30 cellular contexts compared by ENCODE assay signal in genomic region chr18:35438480-35439234, GRCh38. TPM values are rescaled to one million over a fixed set of nuclear protein-coding genes. Genes with fewer than 3 reads are reported as not detected.
DNase-seq lines count a peak whose midpoint lies in the region; ATAC-seq and TF ChIP-seq lines count a peak whose summit lies in the region.
"Had no signal": no experiment of that assay in that cellular context is flagged by ENCODE, and none has a peak within 500 bp of the region (broad histone marks: within the 10 kb centered on the region; RNA-seq: fewer than 3 reads in every experiment).

No MANE protein-coding gene starts in this region.

- H3K4me1 Mint-ChIP-seq in GM23338 (peaks cover 10% of the 10 kb centered on the region), osteocyte (ENCODE audit: unreplicated experiment) (peaks cover 59% of the 10 kb centered on the region)

- H3K4me3 Mint-ChIP-seq in GM23338, result no peak overlapping the region
- H3K4me3 Mint-ChIP-seq in osteocyte (ENCODE audit: unreplicated experiment), result no peak overlapping the region
- H3K4me3 Mint-ChIP-seq: activated CD8-positive, alpha-beta T cell treated with anti-CD3 and anti-CD28 coated beads for 36 hours; CD4-positive, CD25-positive, alpha-beta regulatory T cell; mesothelial cell of epicardium; naive thymus-derived CD4-positive, alpha-beta T cell; T-helper 1 cell treated with Interleukin-12 subunit alpha and Interleukin-12 subunit beta and Interleukin-4 antibody, amounts not matched to agents 30 μg/mL and 1 μg/mL, for 36 hours had no signal

- DNase-seq in GM23338 (ENCODE audit: low spot score), result no peak
- DNase-seq in SK-N-DZ (ENCODE audit: low spot score), result peak; percentile 17
- no peak for DNase-seq in esophagus squamous epithelium (lab: John Stamatoyannopoulos, UW)
- no peak for DNase-seq in osteocyte (ENCODE audit: extremely low spot score, unreplicated experiment)
- no peak for DNase-seq in left colon
- DNase-seq in DMS53 (lab: John Stamatoyannopoulos, UW), result no peak
- no peak for DNase-seq in islet precursor cell
- DNase-seq in gastrocnemius medialis, result no peak
- DNase-seq: activated CD4-positive, alpha-beta T cell treated with anti-CD3 and anti-CD28 coated beads for 1 hour; activated CD8-positive, alpha-beta T cell treated with anti-CD3 and anti-CD28 coated beads for 36 hours; aorta; caudate nucleus; CD4-positive, CD25-positive, alpha-beta regulatory T cell; HCEC 1CT; heart right ventricle; KBM-7; MG63; naive thymus-derived CD4-positive, alpha-beta T cell; NCI-H1105 treated with DMSO at 0.1 percent for 48 hours; NCI-H446 treated with DMSO at 0.1 percent for 48 hours; nucleus accumbens; SK-N-SH; stomach; thyroid gland had no signal

- no peaks in the 10 kb centered on the region for H3K79me2 ChIP-seq in GM23338 (replicated peaks; ENCODE audit: insufficient read depth)

- H3K27me3 ChIP-seq in GM23338 (ENCODE audit: insufficient read depth) (no peaks in the 10 kb centered on the region), esophagus squamous epithelium (no peaks in the 10 kb centered on the region), gastrocnemius medialis (no peaks in the 10 kb centered on the region)
- H3K27me3 ChIP-seq: heart right ventricle, MG63, stomach, thyroid gland, vagina had no signal

- ATAC-seq in GM23338 (peak; percentile 77), left colon (no peak), gastrocnemius medialis (no peak)
- ATAC-seq: activated CD8-positive, alpha-beta T cell treated with anti-CD3 and anti-CD28 coated beads for 36 hours; activated naive CD4-positive, alpha-beta T cell treated with anti-CD3 and anti-CD28 coated beads, Interleukin-2, amount 50 U/mL, for 72 hours; heart right ventricle; left lobe of liver; naive thymus-derived CD4-positive, alpha-beta T cell had no signal

- no peaks in the 10 kb centered on the region for H3K9me3 ChIP-seq in esophagus squamous epithelium
- no peaks in the 10 kb centered on the region for H3K9me3 ChIP-seq in gastrocnemius medialis
- H3K9me3 ChIP-seq: thyroid gland, vagina had no signal

- H3K36me3 Mint-ChIP-seq in GM23338 (ENCODE audit: low read depth) (no peaks in the 10 kb centered on the region), osteocyte (ENCODE audit: unreplicated experiment) (peaks cover 8% of the 10 kb centered on the region)
- H3K36me3 Mint-ChIP-seq: CD4-positive, CD25-positive, alpha-beta regulatory T cell had no signal

- TF ChIP-seq CTCF in GM23338 (conservative IDR thresholded peaks at IDR 0.05; ENCODE audit: low read depth in 2 of 2) (no peak), esophagus squamous epithelium (IDR thresholded peaks at IDR 0.05) (no peak), osteocyte (IDR thresholded peaks at IDR 0.05) (no peak), gastrocnemius medialis (IDR thresholded peaks at IDR 0.05 in 4 of 5, conservative IDR thresholded peaks at IDR 0.05 in 1 of 5) (no peak)

- H3K27ac ChIP-seq in GM23338 (ENCODE audit: low read depth) (no peak overlapping the region), esophagus squamous epithelium (peak overlapping the region; percentile 10 to 67 (median 60)), gastrocnemius medialis (no peak overlapping the region)
- H3K27ac ChIP-seq: heart right ventricle, stomach, thyroid gland, vagina had no signal

- H2AFZ ChIP-seq in GM23338, result 0 out of 2 replicates have a peak overlapping the region, but pooled peaks have one; percentile 43

- H3K27me3 Mint-ChIP-seq in GM23338 (ENCODE audit: insufficient read depth, low read depth, poor library complexity), result peaks cover 3% of the 10 kb centered on the region
- H3K27me3 Mint-ChIP-seq in osteocyte (ENCODE audit: unreplicated experiment), result no peaks in the 10 kb centered on the region
- H3K27me3 Mint-ChIP-seq: activated CD8-positive, alpha-beta T cell treated with anti-CD3 and anti-CD28 coated beads for 36 hours had no signal

- in situ Hi-C loops in gastrocnemius medialis (cut with MboI; ENCODE audit: low sequenced_read_pairs in 4 of 4), result no loop called here

- intact Hi-C loops in esophagus squamous epithelium (cut with DNase I) (no loop called here), left colon (cut with DNase I, micrococcal nuclease) (no loop called here), gastrocnemius medialis (cut with DNase I; ENCODE audit: low total_unique reads) (no loop called here)

- TF ChIP-seq POLR2A in esophagus squamous epithelium (IDR thresholded peaks at IDR 0.05) (no peak), gastrocnemius medialis (IDR thresholded peaks at IDR 0.05) (no peak)

- H3K9me3 Mint-ChIP-seq in GM23338, result no peaks in the 10 kb centered on the region
- peaks cover 18% of the 10 kb centered on the region for H3K9me3 Mint-ChIP-seq in osteocyte (ENCODE audit: unreplicated experiment)

- H3F3A ChIP-seq in GM23338 (replicated peaks; ENCODE audit: low read depth), result no peaks in the 10 kb centered on the region

- H3K36me3 ChIP-seq in GM23338 (ENCODE audit: insufficient read depth) (no peaks in the 10 kb centered on the region), esophagus squamous epithelium (no peaks in the 10 kb centered on the region), gastrocnemius medialis (no peaks in the 10 kb centered on the region)
- H3K36me3 ChIP-seq: heart right ventricle, MG63, stomach, thyroid gland, vagina had no signal

- WGBS in esophagus squamous epithelium, 2 donors, result 80 to 83% methylated on average over 1 of the region's 1 CpG

- H4K20me1 ChIP-seq in GM23338 (replicated peaks; ENCODE audit: insufficient read depth), result no peaks in the 10 kb centered on the region

- peak overlapping the region; percentile 4 for H3K27ac Mint-ChIP-seq in GM23338
- H3K27ac Mint-ChIP-seq in osteocyte (ENCODE audit: unreplicated experiment), result peak overlapping the region; percentile 90
- H3K27ac Mint-ChIP-seq: activated CD8-positive, alpha-beta T cell treated with anti-CD3 and anti-CD28 coated beads for 36 hours; activated naive CD4-positive, alpha-beta T cell treated with anti-CD3 and anti-CD28 coated beads, Interleukin-2, amount 50 U/mL, for 72 hours; CD4-positive, CD25-positive, alpha-beta regulatory T cell; mesothelial cell of epicardium; naive thymus-derived CD4-positive, alpha-beta T cell; T-helper 1 cell treated with Interleukin-12 subunit alpha and Interleukin-12 subunit beta and Interleukin-4 antibody, amounts not matched to agents 30 μg/mL and 1 μg/mL, for 36 hours had no signal

- no peaks in the 10 kb centered on the region; the same call in 1 of the 2 replicates for H3K4me1 ChIP-seq in GM23338 (ENCODE audit: insufficient read depth)
- H3K4me1 ChIP-seq in esophagus squamous epithelium, result peaks cover 0 to 26% (median 8%) of the 10 kb centered on the region in 3 donors
- no peaks in the 10 kb centered on the region for H3K4me1 ChIP-seq in gastrocnemius medialis
- H3K4me1 ChIP-seq: thyroid gland had no signal

- H3K4me2 ChIP-seq in GM23338, result no peak overlapping the region
- H3K4me2 ChIP-seq: SK-N-SH had no signal

- H3K4me3 ChIP-seq in GM23338, result no peak overlapping the region
- no peak overlapping the region for H3K4me3 ChIP-seq in esophagus squamous epithelium
- no peak overlapping the region for H3K4me3 ChIP-seq in gastrocnemius medialis
- H3K4me3 ChIP-seq: heart right ventricle, MG63, skin epidermis, stomach, thyroid gland, vagina had no signal

- H3K9me2 ChIP-seq in GM23338 (ENCODE audit: insufficient read depth), result no peaks in the 10 kb centered on the region
- H3K9me2 ChIP-seq: SK-N-SH had no signal

TF ChIP-seq in GM23338, 12 proteins besides CTCF, POLR2A, EP300 and RAD21:
- no peak for TF ChIP-seq NANOG (IDR thresholded peaks at IDR 0.05; ENCODE audit: borderline replicate concordance)
- TF ChIP-seq ZNF114 (CRISPR knock-in tag; IDR thresholded peaks at IDR 0.05), result no peak
- TF ChIP-seq EZH2 (IDR thresholded peaks at IDR 0.05; ENCODE audit: low read depth, unreplicated experiment), result no peak
- no peak for TF ChIP-seq JUNB (IDR thresholded peaks at IDR 0.05; ENCODE audit: unreplicated experiment)
- no peak for TF ChIP-seq ETS1 (IDR thresholded peaks at IDR 0.05)

RNA-seq across cellular contexts. Expression of gene INO80C, which starts 59.1 kb away (rescaled TPM):
- 16.3 and 22.6 TPM in 2 replicates for total RNA-seq in GM23338 (2014; rRNA removed; shearing (Covaris generic))
- 52.3 and 52.8 TPM in 2 replicates for polyA plus RNA-seq in GM23338 (2016; fragmentation: Nextera tagmentation; extraction: Ambion mirVana)
- 3.7 and 7.2 TPM in 2 replicates for polyA plus RNA-seq in SK-N-DZ (2014; cell fraction: cytosol; rRNA removed)
- 8.6 and 29.1 TPM in 2 replicates for polyA plus RNA-seq in SK-N-DZ (2014; cell fraction: nucleus; rRNA removed)
- total RNA-seq in esophagus squamous epithelium (10 to 100 TPM; 13.2 to 30.1 (median 17.9) TPM), osteocyte (27.1 and 30.2 TPM in 2 replicates), left colon (10 to 100 TPM; 35.2 to 37.5 TPM), gastrocnemius medialis (1 to 10 TPM; 5.3 to 6.4 (median 5.5) TPM)

Comparison
In these comparisons a context has a peak if more than half of its experiments do, and no peak if none do; other contexts are left out.
1. H3K27ac ChIP-seq: peak in esophagus squamous epithelium (4 of 4); none in GM23338 (single experiment) and gastrocnemius medialis (0 of 4).